ENCODE assay signal across 8 cellular contexts in the genomic region with DNA sequence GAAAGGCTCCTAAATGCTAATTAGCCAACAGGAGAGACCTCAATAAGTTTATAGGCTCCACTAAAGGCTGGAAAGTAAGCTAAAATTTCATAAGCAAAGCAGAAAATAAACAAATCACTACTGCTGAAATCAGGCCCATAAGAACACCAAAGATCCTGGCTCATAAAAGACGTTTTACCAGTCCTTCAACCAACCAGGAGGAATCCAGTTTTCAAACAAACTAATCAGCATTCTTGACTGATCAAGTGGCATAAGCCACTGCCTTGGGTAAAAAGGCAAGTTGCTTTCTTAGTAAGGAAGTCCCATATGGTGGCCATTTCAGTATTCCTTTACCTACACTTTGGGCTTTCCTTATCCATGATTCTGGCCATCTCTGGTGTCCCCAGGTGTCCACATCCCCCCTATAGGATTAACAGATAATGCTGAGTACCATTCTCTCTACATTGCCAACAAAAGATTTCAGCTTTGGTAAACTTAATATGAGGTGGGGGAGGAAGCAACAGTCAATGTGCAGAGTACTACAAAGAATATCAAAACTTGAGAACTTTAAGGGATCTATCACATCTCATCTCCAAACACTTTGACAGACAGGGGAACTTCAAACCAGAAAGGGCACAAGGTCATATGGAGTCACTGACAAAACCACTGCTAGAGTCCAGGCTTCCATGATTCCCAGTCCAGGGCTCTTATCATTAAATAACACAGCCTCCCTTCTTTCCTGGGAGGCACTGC. TPM values are rescaled to one million over a fixed set of nuclear protein-coding genes. Genes with fewer than 3 reads are reported as not detected.
DNase-seq lines count a peak whose midpoint lies in the region; ATAC-seq, FAIRE-seq and TF ChIP-seq lines count a peak whose summit lies in the region.

No MANE protein-coding gene starts in this region.

- intact Hi-C loops in CD14-positive monocyte (cut with micrococcal nuclease): loop anchor here (2.0 to 5.0 kb wide), 3 partner anchors 34 to 62 kb away; no protein-coding TSS in a partner anchor

- no peak overlapping the region for H2BK12ac ChIP-seq in neuronal stem cell (ENCODE audit: low read length)

- no peak overlapping the region for H3K18ac ChIP-seq in neuronal stem cell (ENCODE audit: low read length)

- H3K9ac ChIP-seq in neuronal stem cell (ENCODE audit: low read depth, low read length, poor library complexity): no peak overlapping the region

- no peaks in the 10 kb centered on the region for H3K27me3 Mint-ChIP-seq in CD14-positive monocyte (ENCODE audit: low read depth in 3 of 3)
- no peaks in the 10 kb centered on the region for H3K27me3 Mint-ChIP-seq in effector memory CD8-positive, alpha-beta T cell

- no CpG with 5 or more reads among the region's 1 CpG for WGBS in neuronal stem cell (ENCODE audit: extremely low coverage in 2 of 2, insufficient read length in 2 of 2, insufficient replicate concordance in 1 of 2), 2 donors

- no peak overlapping the region for H2BK120ac ChIP-seq in neuronal stem cell (ENCODE audit: low read depth, low read length)

- no peaks in the 10 kb centered on the region for H3K27me3 ChIP-seq in neuronal stem cell (ENCODE audit: control insufficient read depth in 3 of 3, insufficient read depth in 3 of 3, low read depth in 1 of 3, low read length in 3 of 3)

- H3K4me3 ChIP-seq in neuronal stem cell (ENCODE audit: low read length in 2 of 2): peak overlapping the region in 1 of 2 donors; percentile 64

- no peak for TF ChIP-seq CTCF in CD14-positive monocyte (IDR thresholded peaks at IDR 0.05)

- peak overlapping the region; percentile 92 for H3K4me2 ChIP-seq in neuronal stem cell (ENCODE audit: insufficient read depth, low read length, poor library complexity, severe bottlenecking)

- no peaks in the 10 kb centered on the region for H3K9me3 ChIP-seq in neuronal stem cell (replicated peaks in 1 of 2; ENCODE audit: control insufficient read depth in 2 of 2, insufficient read depth in 1 of 2, low read depth in 1 of 2, low read length in 2 of 2)

- H2AK5ac ChIP-seq in neuronal stem cell (ENCODE audit: low read depth, low read length): no peak overlapping the region

- H3K4me1 Mint-ChIP-seq in CD14-positive monocyte: peaks cover 48% of the 10 kb centered on the region
- H3K4me1 Mint-ChIP-seq in effector memory CD8-positive, alpha-beta T cell (ENCODE audit: low read depth in 2 of 2): peaks cover 15 to 31% of the 10 kb centered on the region in 2 donors

- no peak overlapping the region for H2BK5ac ChIP-seq in neuronal stem cell (ENCODE audit: low read length)

- no peak overlapping the region for H3K14ac ChIP-seq in neuronal stem cell (ENCODE audit: low read length)

- H2AFZ ChIP-seq in neuronal stem cell (ENCODE audit: low read length): no peak overlapping the region

- no peaks in the 10 kb centered on the region for H3K9me3 Mint-ChIP-seq in CD14-positive monocyte
- no peaks in the 10 kb centered on the region for H3K9me3 Mint-ChIP-seq in effector memory CD8-positive, alpha-beta T cell

- H4K91ac ChIP-seq in neuronal stem cell (ENCODE audit: low read depth, low read length, poor library complexity): no peak overlapping the region

- no peak overlapping the region for H3K27ac ChIP-seq in neuronal stem cell (replicated peaks; ENCODE audit: low read length)

- no peak overlapping the region for H3K23ac ChIP-seq in neuronal stem cell (ENCODE audit: low read depth, low read length, poor library complexity)

- peak overlapping the region in 4 of 7 donors; percentile 64 to 90 (median 77) for H3K27ac Mint-ChIP-seq in CD14-positive monocyte
- H3K27ac Mint-ChIP-seq in effector memory CD8-positive, alpha-beta T cell: peak overlapping the region; percentile 80 to 93

- H3K4me3 Mint-ChIP-seq in CD14-positive monocyte: peak overlapping the region; percentile 83 to 85
- peak overlapping the region; percentile 78 to 86 for H3K4me3 Mint-ChIP-seq in effector memory CD8-positive, alpha-beta T cell

- ATAC-seq in effector memory CD8-positive, alpha-beta T cell (replicated peaks): no peak
- no peak for ATAC-seq in GM21786 (IDR thresholded peaks at IDR 0.05; ENCODE audit: unreplicated experiment)
- ATAC-seq in GM18511 (IDR thresholded peaks at IDR 0.05; ENCODE audit: unreplicated experiment): no peak

- FAIRE-seq in GM19239 (lab: Jason Lieb, UNC): no peak

- H3K79me1 ChIP-seq in neuronal stem cell (ENCODE audit: low read depth, low read length): peaks cover 4% of the 10 kb centered on the region

- peaks cover 5 to 8% of the 10 kb centered on the region in 2 donors for H3K36me3 Mint-ChIP-seq in CD14-positive monocyte
- peaks cover 25% of the 10 kb centered on the region for H3K36me3 Mint-ChIP-seq in effector memory CD8-positive, alpha-beta T cell (ENCODE audit: insufficient read depth)

- peaks cover 5 to 10% of the 10 kb centered on the region in 2 donors for H3K4me1 ChIP-seq in neuronal stem cell (ENCODE audit: control insufficient read depth in 2 of 2, insufficient read depth in 1 of 2, low read depth in 1 of 2, low read length in 2 of 2)

- H2BK15ac ChIP-seq in neuronal stem cell (ENCODE audit: low read length): no peak overlapping the region

- no peak overlapping the region for H3K4ac ChIP-seq in neuronal stem cell (ENCODE audit: low read length)

- no peaks in the 10 kb centered on the region for H3K36me3 ChIP-seq in neuronal stem cell (replicated peaks in 1 of 2; ENCODE audit: control insufficient read depth in 2 of 2, insufficient read depth in 2 of 2, low read length in 2 of 2)

- DNase-seq in CD14-positive monocyte (ENCODE audit: low spot score) (no peak), NCI-H226 (peak; percentile 56), neuronal stem cell (ENCODE audit: low spot score) (no peak), NCI-H2171 (lab: John Stamatoyannopoulos, UW) (no peak), GM19239 (ENCODE audit: insufficient read length, low spot score) (no peak)
- no peak for DNase-seq in effector memory CD8-positive, alpha-beta T cell

- H4K8ac ChIP-seq in neuronal stem cell (ENCODE audit: low read depth, low read length): no peak overlapping the region

RNA-seq across cellular contexts. Expression of gene TOM1L2, which starts 1.3 kb away (rescaled TPM):
- polyA plus RNA-seq in CD14-positive monocyte: 1 to 10 TPM; 1.7 to 2.8 TPM
- polyA plus RNA-seq in neuronal stem cell (2013, experiment 1 of 2): 11.3 TPM
- polyA plus RNA-seq in neuronal stem cell (2013, experiment 2 of 2): 12.2 TPM

RNA-seq across cellular contexts. Expression of gene DRC3, which starts 1.8 kb away (rescaled TPM):
- polyA plus RNA-seq in CD14-positive monocyte: under 1 TPM; 0.39 to 0.58 TPM
- 1.1 TPM for polyA plus RNA-seq in neuronal stem cell (2013, experiment 1 of 2)
- 0.62 TPM for polyA plus RNA-seq in neuronal stem cell (2013, experiment 2 of 2)
